ENCODE assay signal across 8 cellular contexts in the genomic region with DNA sequence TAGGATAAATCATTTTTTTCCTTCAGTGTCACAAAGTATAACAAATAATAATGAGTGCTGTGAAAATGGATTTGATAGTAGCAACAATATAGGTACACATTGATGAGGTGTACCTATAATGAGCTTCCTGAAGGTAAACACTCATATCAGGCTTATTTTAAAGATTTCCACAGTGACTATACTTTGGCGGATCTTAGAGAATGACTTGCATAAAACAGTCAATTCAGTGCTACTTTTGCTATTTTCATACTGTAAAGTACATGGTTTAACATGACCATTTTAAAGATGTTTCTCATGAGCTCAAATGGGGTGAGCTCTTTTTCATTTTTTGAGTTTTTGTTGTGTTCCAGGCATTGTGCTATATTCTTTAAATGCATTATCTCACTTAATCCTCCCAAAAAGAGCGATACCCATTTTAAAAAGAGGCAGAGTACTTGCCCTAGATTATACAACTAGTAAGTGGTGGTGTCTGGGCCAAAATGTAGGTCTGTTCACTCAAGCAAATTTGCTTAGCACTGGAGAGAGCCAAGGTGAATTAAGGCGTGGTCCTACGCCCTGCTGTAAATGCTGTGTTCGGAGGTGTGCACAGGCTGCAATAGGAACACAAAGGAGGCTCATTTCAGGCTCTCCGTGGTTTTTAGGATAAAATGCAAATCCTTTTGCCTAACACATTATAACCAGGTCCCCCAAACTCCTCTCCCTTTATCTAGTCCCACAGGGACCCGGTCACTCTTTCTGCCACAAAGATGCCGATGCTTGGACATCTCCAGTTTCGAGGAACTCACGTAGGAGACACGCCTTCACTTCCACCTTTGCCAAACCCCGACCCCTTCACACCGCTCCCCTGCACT. TPM values are rescaled to one million over a fixed set of nuclear protein-coding genes. Genes with fewer than 3 reads are reported as not detected.
DNase-seq lines count a peak whose midpoint lies in the region; ATAC-seq, FAIRE-seq and TF ChIP-seq lines count a peak whose summit lies in the region.

No MANE protein-coding gene starts in this region.

- intact Hi-C loops in testis (cut with DNase I; ENCODE audit: low total_unique reads), result no loop called here

- peak overlapping the region; percentile 94 for H3K9ac ChIP-seq in keratinocyte (ENCODE audit: control insufficient read depth, extremely low read depth, insufficient read depth, low read length)

- H3K4me1 Mint-ChIP-seq in T-helper 2 cell treated with Interferon-gamma antibody and Interleukin-4, amounts not matched to agents 5 μg/mL and 100 μg/mL, for 36 hours (ENCODE audit: low read depth), result peaks cover 17% of the 10 kb centered on the region
- H3K4me1 Mint-ChIP-seq in activated CD8-positive, alpha-beta T cell treated with anti-CD3 and anti-CD28 coated beads, Interleukin-2, amount 10 ng/mL, durations not matched to agents 7 days and 5 days (ENCODE audit: low read depth), result peaks cover 22% of the 10 kb centered on the region

- peak overlapping the region; percentile 98 for H2AFZ ChIP-seq in keratinocyte (ENCODE audit: control insufficient read depth, low read length)

- peaks cover 18% of the 10 kb centered on the region for H3K79me2 ChIP-seq in keratinocyte (ENCODE audit: control insufficient read depth, insufficient read depth, low read length)

- H3K27ac ChIP-seq in keratinocyte (ENCODE audit: control insufficient read depth, insufficient read depth, low read length) (no peak overlapping the region), testis (no peak overlapping the region)

- no peak for TF ChIP-seq CTCF in keratinocyte (optimal IDR thresholded peaks at IDR 0.05 in 1 of 3, IDR thresholded peaks at IDR 0.05 in 1 of 3, conservative IDR thresholded peaks at IDR 0.05 in 1 of 3; ENCODE audit: extremely low read depth in 1 of 3, insufficient read depth in 2 of 3, low read length in 3 of 3)
- TF ChIP-seq CTCF in testis (IDR thresholded peaks at IDR 0.05), result no peak

- peaks cover 24% of the 10 kb centered on the region for H3K27me3 Mint-ChIP-seq in T-helper 2 cell treated with Interferon-gamma antibody and Interleukin-4, amounts not matched to agents 5 μg/mL and 100 μg/mL, for 36 hours (ENCODE audit: low read depth)
- H3K27me3 Mint-ChIP-seq in activated CD8-positive, alpha-beta T cell treated with anti-CD3 and anti-CD28 coated beads, Interleukin-2, amount 10 ng/mL, durations not matched to agents 7 days and 5 days (ENCODE audit: low read depth), result peaks cover 12% of the 10 kb centered on the region

- DNase-seq in T-helper 2 cell treated with Interferon-gamma antibody and Interleukin-4, amounts not matched to agents 5 μg/mL and 100 μg/mL, for 36 hours (ENCODE audit: low spot score), result no peak
- no peak for DNase-seq in T-helper 2 cell
- no peak for DNase-seq in activated CD8-positive, alpha-beta T cell treated with anti-CD3 and anti-CD28 coated beads, Interleukin-2, amount 10 ng/mL, durations not matched to agents 7 days and 5 days
- DNase-seq in keratinocyte (ENCODE audit: low read depth, low spot score), result no peak
- DNase-seq in testis, result no peak
- no peak for DNase-seq in RCC 7860 (ENCODE audit: low spot score)
- DNase-seq in activated CD8-positive, alpha-beta memory T cell treated with anti-CD3 and anti-CD28 coated beads, Interleukin-2, amount 50 U/mL, for 48 hours, result no peak
- no peak for DNase-seq in GM12892 (ENCODE audit: insufficient read length)

- peak overlapping the region; percentile 91 for H3K4me3 Mint-ChIP-seq in T-helper 2 cell treated with Interferon-gamma antibody and Interleukin-4, amounts not matched to agents 5 μg/mL and 100 μg/mL, for 36 hours
- peak overlapping the region; percentile 91 for H3K4me3 Mint-ChIP-seq in activated CD8-positive, alpha-beta T cell treated with anti-CD3 and anti-CD28 coated beads, Interleukin-2, amount 10 ng/mL, durations not matched to agents 7 days and 5 days

- peak overlapping the region; percentile 99 for H3K4me2 ChIP-seq in keratinocyte (ENCODE audit: control insufficient read depth, extremely low read depth, insufficient read depth, low read depth, low read length)

- H3K27me3 ChIP-seq in keratinocyte (ENCODE audit: control insufficient read depth, extremely low read depth, insufficient read depth, low read length) (no peaks in the 10 kb centered on the region), testis (no peaks in the 10 kb centered on the region)

- H3K36me3 ChIP-seq in keratinocyte (ENCODE audit: control insufficient read depth in 2 of 2, extremely low read depth in 1 of 2, insufficient read depth in 2 of 2, low read length in 2 of 2), result peaks cover 7% of the 10 kb centered on the region in 2 experiments
- no peaks in the 10 kb centered on the region for H3K36me3 ChIP-seq in testis (ENCODE audit: low read depth, missing control alignments)

- H3K36me3 Mint-ChIP-seq in T-helper 2 cell treated with Interferon-gamma antibody and Interleukin-4, amounts not matched to agents 5 μg/mL and 100 μg/mL, for 36 hours (ENCODE audit: low read depth), result peaks cover 27% of the 10 kb centered on the region
- peaks cover 27% of the 10 kb centered on the region for H3K36me3 Mint-ChIP-seq in activated CD8-positive, alpha-beta T cell treated with anti-CD3 and anti-CD28 coated beads, Interleukin-2, amount 10 ng/mL, durations not matched to agents 7 days and 5 days (ENCODE audit: low read depth)

- H3K4me3 ChIP-seq in keratinocyte (ENCODE audit: control insufficient read depth in 2 of 3, extremely low read depth in 1 of 3, insufficient read depth in 2 of 3, low read depth in 1 of 3, low read length in 3 of 3), result peak overlapping the region; percentile 92 to 99 (median 99)
- peak overlapping the region; percentile 71 to 81 for H3K4me3 ChIP-seq in testis

- peak overlapping the region; percentile 65 for H3K27ac Mint-ChIP-seq in T-helper 2 cell treated with Interferon-gamma antibody and Interleukin-4, amounts not matched to agents 5 μg/mL and 100 μg/mL, for 36 hours
- H3K27ac Mint-ChIP-seq in activated CD8-positive, alpha-beta T cell treated with anti-CD3 and anti-CD28 coated beads, Interleukin-2, amount 10 ng/mL, durations not matched to agents 7 days and 5 days, result peak overlapping the region; percentile 78

- dilution Hi-C loops in keratinocyte (cut with MboI; ENCODE audit: extremely low pct_ligation_motif_present, low sequenced_read_pairs), result no loop called here

- WGBS in testis, 2 donors, result 28 to 38% methylated on average over 13 of the region's 13 CpGs

- POLR2A ChIA-PET in activated CD8-positive, alpha-beta T cell treated with anti-CD3 and anti-CD28 coated beads, Interleukin-2, amount 10 ng/mL, durations not matched to agents 7 days and 5 days (lab: Charles Lee), result interaction anchor here (0.7 kb wide), 1 partner anchor 11 kb away, joined by 3 read pairs; no protein-coding TSS in a partner anchor

- FAIRE-seq in keratinocyte (lab: Jason Lieb, UNC) (no peak), RCC 7860 (lab: Jason Lieb, UNC) (no peak), GM12892 (lab: Jason Lieb, UNC) (no peak)

- CTCF ChIA-PET in activated CD8-positive, alpha-beta T cell treated with anti-CD3 and anti-CD28 coated beads, Interleukin-2, amount 10 ng/mL, durations not matched to agents 7 days and 5 days (lab: Charles Lee), result interaction anchor here (0.7 to 1.9 kb wide), 4 partner anchors 10 to 27 kb away, joined by 3 to 20 read pairs (median 3); no protein-coding TSS in a partner anchor

- H4K20me1 ChIP-seq in keratinocyte (ENCODE audit: control insufficient read depth, extremely low read depth, insufficient read depth, low read length), result no peaks in the 10 kb centered on the region

- no peaks in the 10 kb centered on the region for H3K9me1 ChIP-seq in keratinocyte (ENCODE audit: control insufficient read depth, extremely low read depth, insufficient read depth, low read length)

- peaks cover 14% of the 10 kb centered on the region for H3K4me1 ChIP-seq in keratinocyte (ENCODE audit: control insufficient read depth, extremely low read depth, insufficient read depth, low read length)
- H3K4me1 ChIP-seq in testis, result peaks cover 12% of the 10 kb centered on the region

- no peaks in the 10 kb centered on the region for H3K9me3 ChIP-seq in keratinocyte (ENCODE audit: control insufficient read depth, low read depth, low read length)
- no peaks in the 10 kb centered on the region for H3K9me3 ChIP-seq in testis

- TF ChIP-seq POLR2A in testis (IDR thresholded peaks at IDR 0.05) (no peak), GM12892 (IDR thresholded peaks at IDR 0.05; ENCODE audit: low read depth, low read length) (no peak)

- ATAC-seq in activated CD8-positive, alpha-beta T cell treated with anti-CD3 and anti-CD28 coated beads, Interleukin-2, amount 10 ng/mL, durations not matched to agents 7 days and 5 days, result no peak

- peaks cover 10% of the 10 kb centered on the region for H3K9me3 Mint-ChIP-seq in T-helper 2 cell treated with Interferon-gamma antibody and Interleukin-4, amounts not matched to agents 5 μg/mL and 100 μg/mL, for 36 hours
- H3K9me3 Mint-ChIP-seq in activated CD8-positive, alpha-beta T cell treated with anti-CD3 and anti-CD28 coated beads, Interleukin-2, amount 10 ng/mL, durations not matched to agents 7 days and 5 days (ENCODE audit: insufficient read depth), result no peaks in the 10 kb centered on the region

RNA-seq across cellular contexts. Expression of gene ALKBH3, which starts 0.6 kb away (rescaled TPM):
- total RNA-seq in activated CD8-positive, alpha-beta T cell treated with anti-CD3 and anti-CD28 coated beads, Interleukin-2, amount 10 ng/mL, durations not matched to agents 7 days and 5 days, result 10 to 100 TPM; 43.7 to 49.1 TPM
- polyA plus RNA-seq in keratinocyte (34.4 to 49.9 TPM (median 42.4 TPM) in 3 replicates), testis (ENCODE audit: insufficient read depth, low read depth, low replicate concordance) (45.4 TPM)
- 60.5 TPM for polyA plus RNA-seq in keratinocyte (2011; ENCODE audit: low read depth)
- polyA plus RNA-seq in keratinocyte (2011; cell fraction: cytosol; rRNA removed), result 36.8 and 64.8 TPM in 2 replicates
- polyA plus RNA-seq in keratinocyte (2011; cell fraction: nucleus; rRNA removed), result 30.2 and 32.5 TPM in 2 replicates
- polyA plus RNA-seq in keratinocyte (2012; ENCODE audit: low replicate concordance), result 31.4 and 34.8 TPM in 2 replicates
- 22.1 to 42.3 TPM (median 28.4 TPM) in 3 replicates for polyA minus RNA-seq in keratinocyte
- 15.5 TPM for polyA minus RNA-seq in keratinocyte (2011; cell fraction: cytosol; rRNA and poly(A)+ RNA removed)
- polyA minus RNA-seq in keratinocyte (2011; cell fraction: nucleus; rRNA and poly(A)+ RNA removed), result 8.5 and 13.5 TPM in 2 replicates
- total RNA-seq in testis, result 10 to 100 TPM; 39.9 to 45.8 TPM
- 36.3 TPM for polyA plus RNA-seq in GM12892 (2012; ENCODE audit: missing spikeins)
